ENCODE assay signal across 31 cellular contexts in the genomic region with DNA sequence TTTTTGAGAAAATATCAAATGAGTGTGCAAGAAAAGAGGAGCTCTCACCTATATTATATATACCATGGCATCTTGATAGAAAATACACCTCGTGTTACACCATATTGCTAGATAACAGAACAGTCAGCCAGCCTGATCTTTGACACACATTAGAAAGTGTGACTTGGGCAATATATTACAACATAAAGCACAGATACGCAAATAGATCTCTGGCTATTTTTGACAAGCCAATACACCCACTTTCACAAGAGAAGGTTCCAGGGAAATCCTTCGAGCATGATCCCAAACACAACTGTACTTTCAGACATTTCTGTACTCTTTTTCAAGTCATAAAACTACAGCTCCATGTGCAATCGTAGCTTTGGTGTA. TPM values are rescaled to one million over a fixed set of nuclear protein-coding genes. Genes with fewer than 3 reads are reported as not detected.
DNase-seq lines count a peak whose midpoint lies in the region; ATAC-seq and TF ChIP-seq lines count a peak whose summit lies in the region.
"Had no signal": no experiment of that assay in that cellular context is flagged by ENCODE, and none has a peak within 500 bp of the region (broad histone marks: within the 10 kb centered on the region; RNA-seq: fewer than 3 reads in every experiment).

No MANE protein-coding gene starts in this region.

- TF ChIP-seq CTCF in RWPE1 (conservative IDR thresholded peaks at IDR 0.05; ENCODE audit: low read depth) (no peak), suprapubic skin (IDR thresholded peaks at IDR 0.05) (no peak), A673 (conservative IDR thresholded peaks at IDR 0.05; ENCODE audit: low read depth, low read length) (no peak)

- POLR2A ChIA-PET in RWPE1 (lab: Yijun Ruan, JAX; ENCODE audit: low non-redundant PET) (no interaction called here), A673 (lab: Charles Lee; ENCODE audit: low non-redundant PET) (no interaction called here)

- H3K9me3 ChIP-seq in esophagus (ENCODE audit: control insufficient read depth in 2 of 2, insufficient read depth in 1 of 2, low read depth in 1 of 2, low read length in 1 of 2), result no peaks in the 10 kb centered on the region
- H3K9me3 ChIP-seq in suprapubic skin, result no peaks in the 10 kb centered on the region
- no peaks in the 10 kb centered on the region for H3K9me3 ChIP-seq in A673 (ENCODE audit: low read depth, low read length, poor library complexity, severe bottlenecking)
- H3K9me3 ChIP-seq: Caco-2, esophagus muscularis mucosa, gastrocnemius medialis, tibial nerve had no signal

- TF ChIP-seq EP300 in suprapubic skin (IDR thresholded peaks at IDR 0.05), result no peak

- intact Hi-C loops in A673 (cut with micrococcal nuclease; ENCODE audit: unreplicated experiment), result no loop called here

- whole genome bisulfite sequencing in esophagus, 2 donors, result 42 to 48% methylated on average over 4 of the region's 4 CpGs
- 36% methylated on average over 4 of the region's 4 CpGs for WGBS in suprapubic skin

- ATAC-seq in GM21381 (IDR thresholded peaks at IDR 0.05; ENCODE audit: unreplicated experiment), result no peak
- no peak for ATAC-seq in HG03342 (IDR thresholded peaks at IDR 0.05; ENCODE audit: unreplicated experiment)
- ATAC-seq: gastrocnemius medialis; GM12878; left ventricle myocardium superior; right cardiac atrium; stimulated activated naive CD8-positive, alpha-beta T cell treated with anti-CD3 and anti-CD28 coated beads, Interleukin-15, amount 100 ng/mL, for 72 hours; T-helper 17 cell had no signal

- CTCF ChIA-PET in RWPE1 (lab: Yijun Ruan, JAX), result interaction anchor here (1.0 to 1.5 kb wide), 2 partner anchors 9 to 57 kb away, joined by 4 to 6 read pairs; partner anchors contain the start of genes GGA2 and UBFD1
- CTCF ChIA-PET in A673 (lab: Charles Lee), result no interaction called here

- no peak for TF ChIP-seq POLR2A in suprapubic skin (IDR thresholded peaks at IDR 0.05)

- peaks cover 0 to 2% of the 10 kb centered on the region in 2 donors for H3K36me3 ChIP-seq in esophagus (ENCODE audit: control insufficient read depth in 2 of 2, insufficient read depth in 2 of 2, low read length in 1 of 2)
- H3K36me3 ChIP-seq in suprapubic skin, result peaks cover under 1% of the 10 kb centered on the region
- H3K36me3 ChIP-seq in A673 (ENCODE audit: insufficient read depth, low read length, poor library complexity, severe bottlenecking), result peaks cover 5% of the 10 kb centered on the region
- H3K36me3 ChIP-seq: brain microvascular endothelial cell, gastrocnemius medialis had no signal

- no TSS peak for BruUV-seq in A673 (replicated peaks; lab: Mats Ljungman, UMichigan)

- peaks cover 4 to 24% of the 10 kb centered on the region in 2 donors for H3K4me1 ChIP-seq in esophagus (ENCODE audit: control insufficient read depth in 2 of 2, insufficient read depth in 2 of 2, low read length in 1 of 2)
- H3K4me1 ChIP-seq in suprapubic skin, result peaks cover 88% of the 10 kb centered on the region
- peaks cover 20% of the 10 kb centered on the region for H3K4me1 ChIP-seq in A673 (ENCODE audit: insufficient read depth, low read length, poor library complexity, severe bottlenecking)

- H3K4me3 ChIP-seq in esophagus (ENCODE audit: low read depth in 1 of 2, low read length in 2 of 2), result no peak overlapping the region
- H3K4me3 ChIP-seq in suprapubic skin, result no peak overlapping the region
- no peak overlapping the region for H3K4me3 ChIP-seq in A673 (ENCODE audit: low read depth, low read length, poor library complexity, severe bottlenecking)
- H3K4me3 ChIP-seq: esophagus muscularis mucosa, gastrocnemius medialis, GM12878, tibial nerve had no signal

- H3K27ac ChIP-seq in RWPE1 (peak overlapping the region; percentile 72), esophagus (ENCODE audit: low read depth in 2 of 2, low read length in 1 of 2) (peak overlapping the region; percentile 64 to 89), suprapubic skin (peak overlapping the region; percentile 63), A673 (ENCODE audit: low read depth, low read length, poor library complexity, severe bottlenecking) (no peak overlapping the region)
- H3K27ac ChIP-seq: 22Rv1, brain microvascular endothelial cell, esophagus muscularis mucosa, gastrocnemius medialis, HL-60, parathyroid adenoma, tibial nerve had no signal

- H3K27me3 ChIP-seq in esophagus (ENCODE audit: control insufficient read depth in 1 of 2, insufficient read depth in 2 of 2, low read length in 2 of 2), result no peaks in the 10 kb centered on the region
- H3K27me3 ChIP-seq in suprapubic skin, result no peaks in the 10 kb centered on the region
- no peaks in the 10 kb centered on the region for H3K27me3 ChIP-seq in A673 (replicated peaks; ENCODE audit: insufficient read depth, low read depth, low read length, poor library complexity)
- H3K27me3 ChIP-seq: brain microvascular endothelial cell, esophagus muscularis mucosa, gastrocnemius medialis, tibial nerve had no signal

- peak; percentile 15 for DNase-seq in NOMO-1 treated with DMSO at 0.1 percent for 48 hours (lab: John Stamatoyannopoulos, UW; ENCODE audit: unreplicated experiment)
- no peak for DNase-seq in NOMO-1 treated with dmso at 0.1 percent for 144 hours (lab: John Stamatoyannopoulos, UW; ENCODE audit: unreplicated experiment)
- no peak for DNase-seq in RWPE1 (ENCODE audit: low spot score)
- no peak for DNase-seq in suprapubic skin (ENCODE audit: low spot score in 2 of 2)
- no peak for DNase-seq in A673 (ENCODE audit: low spot score)
- DNase-seq: activated CD4-positive, alpha-beta T cell treated with anti-CD3 and anti-CD28 coated beads for 4 hours; activated CD8-positive, alpha-beta memory T cell treated with anti-CD3 and anti-CD28 coated beads for 24 hours; activated gamma-delta T cell treated with Interleukin-2 at 50 U/mL for 16 hours; activated T-cell treated with anti-CD3 and anti-CD28 coated beads, Interleukin-2, amount 50 U/mL, for 1 hour; brain microvascular endothelial cell; Caco-2; DND-41; effector CD4-positive, alpha-beta T cell; gastrocnemius medialis; hypothalamus; left ventricle myocardium superior; NCI-H1417 treated with DMSO at 0.1 percent for 48 hours; NCI-H2107; NCI-H446 treated with DMSO at 0.1 percent for 48 hours; right cardiac atrium; stimulated activated naive CD8-positive, alpha-beta T cell treated with anti-CD3 and anti-CD28 coated beads, Interleukin-15, amount 100 ng/mL, for 72 hours; T-helper 17 cell had no signal

RNA-seq across cellular contexts. Expression of gene GGA2, which starts 9.4 kb away (rescaled TPM):
- 10 to 100 TPM; 12.6 to 15.9 TPM for polyA plus RNA-seq in esophagus
- total RNA-seq in suprapubic skin (100 to 1,000 TPM in 1 of 4 donors, 10 to 100 TPM in 3; 44.1 to 117 (median 53.4) TPM), A673 (2021) (126 and 142 TPM in 2 replicates)

RNA-seq across cellular contexts. Expression of gene COG7, which starts 47.9 kb away (rescaled TPM):
- polyA plus RNA-seq in esophagus, result 10 to 100 TPM; 14.2 to 21.2 TPM
- total RNA-seq in suprapubic skin, result 10 to 100 TPM; 16.3 to 73.7 (median 24.6) TPM
- 33.8 and 40.4 TPM in 2 replicates for total RNA-seq in A673 (2021)

RNA-seq across cellular contexts. Expression of gene EARS2, which starts 56.3 kb away (rescaled TPM):
- polyA plus RNA-seq in esophagus, result 10 to 100 TPM; 12.1 to 12.8 TPM
- 10 to 100 TPM; 24.1 to 37.2 (median 36.6) TPM for total RNA-seq in suprapubic skin
- 32.7 and 38.9 TPM in 2 replicates for total RNA-seq in A673 (2021)

RNA-seq across cellular contexts. Expression of gene UBFD1, which starts 56.7 kb away (rescaled TPM):
- 1 to 10 TPM; 3.8 to 7.5 TPM for polyA plus RNA-seq in esophagus
- 10 to 100 TPM; 26.5 to 48.1 (median 39.4) TPM for total RNA-seq in suprapubic skin
- total RNA-seq in A673 (2021), result 121 and 124 TPM in 2 replicates
